Comparison of ENCODE assay signal across 20 cellular contexts in the genomic region with DNA sequence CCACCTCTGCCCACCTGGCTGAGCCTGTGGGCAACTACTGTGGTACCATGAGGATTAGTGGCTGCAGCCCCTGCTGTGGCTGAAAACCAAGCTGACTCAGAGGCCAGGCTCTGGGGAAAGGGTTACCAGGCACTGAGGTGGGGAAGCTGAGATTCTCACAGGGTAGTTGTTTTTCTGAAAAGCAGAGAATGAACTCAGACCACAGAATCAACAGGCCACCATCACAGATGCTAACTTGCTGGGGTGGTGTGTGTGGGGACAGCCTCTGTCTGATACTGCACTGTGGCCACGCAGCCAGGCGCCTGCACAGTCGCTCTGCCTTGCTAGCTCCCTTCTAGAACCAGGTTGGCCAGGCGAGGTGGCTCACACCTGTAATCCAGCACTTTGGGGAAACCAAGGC. TPM values are rescaled to one million over a fixed set of nuclear protein-coding genes. Genes with fewer than 3 reads are reported as not detected.
DNase-seq lines count a peak whose midpoint lies in the region; ATAC-seq and TF ChIP-seq lines count a peak whose summit lies in the region.
"Had no signal": no experiment of that assay in that cellular context is flagged by ENCODE, and none has a peak within 500 bp of the region (broad histone marks: within the 10 kb centered on the region; RNA-seq: fewer than 3 reads in every experiment).

No MANE protein-coding gene starts in this region.

- H3K4me1 Mint-ChIP-seq in activated CD8-positive, alpha-beta memory T cell treated with anti-CD3 and anti-CD28 coated beads, Interleukin-2, amount 10 ng/mL, durations not matched to agents 7 days and 5 days: peaks cover 17% of the 10 kb centered on the region
- H3K4me1 Mint-ChIP-seq in activated CD4-positive, alpha-beta memory T cell treated with anti-CD3 and anti-CD28 coated beads, Interleukin-2, amount 10 ng/mL, durations not matched to agents 7 days and 5 days: peaks cover 14% of the 10 kb centered on the region
- no peaks in the 10 kb centered on the region for H3K4me1 Mint-ChIP-seq in stimulated activated naive B cell treated with anti-CD40 and anti-IgM and Interleukin-4, amounts not matched to agents 10 μg/mL and 1 μg/mL and 100 μg/mL, for 72 hours
- H3K4me1 Mint-ChIP-seq in CD8-positive, alpha-beta memory T cell: peaks cover 6 to 7% (median 6%) of the 10 kb centered on the region in 3 donors

- CTCF ChIA-PET in activated CD8-positive, alpha-beta memory T cell treated with anti-CD3 and anti-CD28 coated beads, Interleukin-2, amount 10 ng/mL, durations not matched to agents 7 days and 5 days (lab: Charles Lee): no interaction called here
- CTCF ChIA-PET in activated CD4-positive, alpha-beta memory T cell treated with anti-CD3 and anti-CD28 coated beads, Interleukin-2, amount 10 ng/mL, durations not matched to agents 7 days and 5 days (lab: Charles Lee): interaction anchor here (0.9 to 1.5 kb wide), 3 partner anchors 9 to 11 kb away, joined by 3 to 6 read pairs (median 3); no protein-coding TSS in a partner anchor
- CTCF ChIA-PET in CD8-positive, alpha-beta memory T cell (lab: Charles Lee): no interaction called here

- no peaks in the 10 kb centered on the region for H3K9me3 ChIP-seq in lower lobe of right lung
- H3K9me3 ChIP-seq in CD8-positive, alpha-beta memory T cell (ENCODE audit: low read length): no peaks in the 10 kb centered on the region
- H3K9me3 ChIP-seq: transverse colon had no signal

- ATAC-seq in activated CD8-positive, alpha-beta memory T cell treated with anti-CD3 and anti-CD28 coated beads, Interleukin-2, amount 10 ng/mL, durations not matched to agents 7 days and 5 days: no peak
- ATAC-seq in lower lobe of right lung: no peak
- ATAC-seq in stimulated activated naive B cell treated with anti-CD40 and anti-IgM and Interleukin-4, amounts not matched to agents 10 μg/mL and 1 μg/mL and 100 μg/mL, for 72 hours (replicated peaks): no peak
- ATAC-seq: K562 had no signal

- H3K4me3 Mint-ChIP-seq in activated CD8-positive, alpha-beta memory T cell treated with anti-CD3 and anti-CD28 coated beads, Interleukin-2, amount 10 ng/mL, durations not matched to agents 7 days and 5 days: no peak overlapping the region
- H3K4me3 Mint-ChIP-seq in activated CD4-positive, alpha-beta memory T cell treated with anti-CD3 and anti-CD28 coated beads, Interleukin-2, amount 10 ng/mL, durations not matched to agents 7 days and 5 days: no peak overlapping the region
- H3K4me3 Mint-ChIP-seq in stimulated activated naive B cell treated with anti-CD40 and anti-IgM and Interleukin-4, amounts not matched to agents 10 μg/mL and 1 μg/mL and 100 μg/mL, for 72 hours: no peak overlapping the region
- H3K4me3 Mint-ChIP-seq in CD8-positive, alpha-beta memory T cell: no peak overlapping the region
- H3K4me3 Mint-ChIP-seq: CD14-positive monocyte had no signal

- H3K9me3 Mint-ChIP-seq in activated CD8-positive, alpha-beta memory T cell treated with anti-CD3 and anti-CD28 coated beads, Interleukin-2, amount 10 ng/mL, durations not matched to agents 7 days and 5 days (ENCODE audit: low read depth): no peaks in the 10 kb centered on the region
- H3K9me3 Mint-ChIP-seq in activated CD4-positive, alpha-beta memory T cell treated with anti-CD3 and anti-CD28 coated beads, Interleukin-2, amount 10 ng/mL, durations not matched to agents 7 days and 5 days: no peaks in the 10 kb centered on the region
- no peaks in the 10 kb centered on the region for H3K9me3 Mint-ChIP-seq in stimulated activated naive B cell treated with anti-CD40 and anti-IgM and Interleukin-4, amounts not matched to agents 10 μg/mL and 1 μg/mL and 100 μg/mL, for 72 hours
- no peaks in the 10 kb centered on the region for H3K9me3 Mint-ChIP-seq in CD8-positive, alpha-beta memory T cell
- H3K9me3 Mint-ChIP-seq: CD14-positive monocyte had no signal

- no peak overlapping the region for H3K4me3 ChIP-seq in lower lobe of right lung
- H3K4me3 ChIP-seq in CD8-positive, alpha-beta memory T cell (ENCODE audit: low read length): no peak overlapping the region
- H3K4me3 ChIP-seq: K562, transverse colon had no signal

- DNase-seq in activated CD8-positive, alpha-beta memory T cell treated with anti-CD3 and anti-CD28 coated beads, Interleukin-2, amount 10 ng/mL, durations not matched to agents 7 days and 5 days: peak; percentile 46
- no peak for DNase-seq in activated CD8-positive, alpha-beta memory T cell treated with anti-CD3 and anti-CD28 coated beads for 24 hours
- DNase-seq in activated CD4-positive, alpha-beta memory T cell treated with anti-CD3 and anti-CD28 coated beads, Interleukin-2, amount 10 ng/mL, durations not matched to agents 7 days and 5 days: no peak
- peak; percentile 28 for DNase-seq in lower lobe of right lung
- DNase-seq in stimulated activated naive B cell treated with anti-CD40 and anti-IgM and Interleukin-4, amounts not matched to agents 10 μg/mL and 1 μg/mL and 100 μg/mL, for 72 hours: no peak
- DNase-seq in NOMO-1 treated with dmso at 0.1 percent for 144 hours (lab: John Stamatoyannopoulos, UW; ENCODE audit: unreplicated experiment): no peak
- no peak for DNase-seq in CD8-positive, alpha-beta memory T cell
- DNase-seq in NOMO-1 treated with DMSO at 0.1 percent for 48 hours (lab: John Stamatoyannopoulos, UW; ENCODE audit: unreplicated experiment): no peak
- DNase-seq: activated CD4-positive, CD25-positive, alpha-beta regulatory T cell treated with anti-CD3 and anti-CD28 coated beads, Interleukin-2, amount 50 U/mL, for 72 hours; amygdala; DMS53; NCI-H2029; NCI-H524; SIG-M5; small intestine; T-helper 9 cell; transverse colon had no signal

- TF ChIP-seq CTCF in lower lobe of right lung (IDR thresholded peaks at IDR 0.05): no peak

- no peaks in the 10 kb centered on the region for H3K27me3 Mint-ChIP-seq in activated CD8-positive, alpha-beta memory T cell treated with anti-CD3 and anti-CD28 coated beads, Interleukin-2, amount 10 ng/mL, durations not matched to agents 7 days and 5 days
- H3K27me3 Mint-ChIP-seq in activated CD4-positive, alpha-beta memory T cell treated with anti-CD3 and anti-CD28 coated beads, Interleukin-2, amount 10 ng/mL, durations not matched to agents 7 days and 5 days: no peaks in the 10 kb centered on the region
- no peaks in the 10 kb centered on the region for H3K27me3 Mint-ChIP-seq in stimulated activated naive B cell treated with anti-CD40 and anti-IgM and Interleukin-4, amounts not matched to agents 10 μg/mL and 1 μg/mL and 100 μg/mL, for 72 hours
- no peaks in the 10 kb centered on the region for H3K27me3 Mint-ChIP-seq in CD8-positive, alpha-beta memory T cell

- H3K27me3 ChIP-seq in lower lobe of right lung (ENCODE audit: low read depth): no peaks in the 10 kb centered on the region
- no peaks in the 10 kb centered on the region for H3K27me3 ChIP-seq in CD8-positive, alpha-beta memory T cell (ENCODE audit: insufficient read depth, low read length, poor library complexity, severe bottlenecking)
- H3K27me3 ChIP-seq: transverse colon had no signal

- no peaks in the 10 kb centered on the region for H3K4me1 ChIP-seq in lower lobe of right lung
- H3K4me1 ChIP-seq in CD8-positive, alpha-beta memory T cell (ENCODE audit: insufficient read depth, low read length): no peaks in the 10 kb centered on the region
- H3K4me1 ChIP-seq: transverse colon had no signal

- intact Hi-C loops in lower lobe of right lung (cut with DNase I): no loop called here

- H3K27ac ChIP-seq in lower lobe of right lung: no peak overlapping the region
- H3K27ac ChIP-seq in CD8-positive, alpha-beta memory T cell (ENCODE audit: low read depth, low read length): no peak overlapping the region
- H3K27ac ChIP-seq: transverse colon had no signal

- peaks cover 94% of the 10 kb centered on the region for H3K36me3 ChIP-seq in lower lobe of right lung
- peaks cover 47% of the 10 kb centered on the region for H3K36me3 ChIP-seq in CD8-positive, alpha-beta memory T cell (ENCODE audit: insufficient read depth, low read length)

- peaks cover 43% of the 10 kb centered on the region for H3K36me3 Mint-ChIP-seq in activated CD8-positive, alpha-beta memory T cell treated with anti-CD3 and anti-CD28 coated beads, Interleukin-2, amount 10 ng/mL, durations not matched to agents 7 days and 5 days
- H3K36me3 Mint-ChIP-seq in activated CD4-positive, alpha-beta memory T cell treated with anti-CD3 and anti-CD28 coated beads, Interleukin-2, amount 10 ng/mL, durations not matched to agents 7 days and 5 days (ENCODE audit: low read depth): peaks cover 57% of the 10 kb centered on the region
- peaks cover 20 to 39% of the 10 kb centered on the region in 2 donors for H3K36me3 Mint-ChIP-seq in stimulated activated naive B cell treated with anti-CD40 and anti-IgM and Interleukin-4, amounts not matched to agents 10 μg/mL and 1 μg/mL and 100 μg/mL, for 72 hours
- peaks cover 4 to 76% (median 19%) of the 10 kb centered on the region in 3 donors for H3K36me3 Mint-ChIP-seq in CD8-positive, alpha-beta memory T cell

- peak overlapping the region; percentile 25 for H3K27ac Mint-ChIP-seq in activated CD8-positive, alpha-beta memory T cell treated with anti-CD3 and anti-CD28 coated beads, Interleukin-2, amount 10 ng/mL, durations not matched to agents 7 days and 5 days
- H3K27ac Mint-ChIP-seq in activated CD4-positive, alpha-beta memory T cell treated with anti-CD3 and anti-CD28 coated beads, Interleukin-2, amount 10 ng/mL, durations not matched to agents 7 days and 5 days: peak overlapping the region; percentile 21
- H3K27ac Mint-ChIP-seq in stimulated activated naive B cell treated with anti-CD40 and anti-IgM and Interleukin-4, amounts not matched to agents 10 μg/mL and 1 μg/mL and 100 μg/mL, for 72 hours: peak overlapping the region; percentile 14
- peak overlapping the region in 1 of 8 donors; percentile 27 for H3K27ac Mint-ChIP-seq in CD8-positive, alpha-beta memory T cell

- POLR2A ChIA-PET in activated CD4-positive, alpha-beta memory T cell treated with anti-CD3 and anti-CD28 coated beads, Interleukin-2, amount 10 ng/mL, durations not matched to agents 7 days and 5 days (lab: Charles Lee): interaction anchor here (1.3 kb wide), 1 partner anchor 57 kb away, joined by 3 read pairs; no protein-coding TSS in a partner anchor
- POLR2A ChIA-PET in CD8-positive, alpha-beta memory T cell (lab: Charles Lee): no interaction called here

RNA-seq across cellular contexts. Expression of gene NPLOC4, which starts 28.8 kb away (rescaled TPM):
- total RNA-seq in activated CD8-positive, alpha-beta memory T cell treated with anti-CD3 and anti-CD28 coated beads, Interleukin-2, amount 10 ng/mL, durations not matched to agents 7 days and 5 days: 100 to 1,000 TPM; 124 to 130 TPM
- 10 to 100 TPM; 84.6 to 89.0 TPM for total RNA-seq in activated CD4-positive, alpha-beta memory T cell treated with anti-CD3 and anti-CD28 coated beads, Interleukin-2, amount 10 ng/mL, durations not matched to agents 7 days and 5 days
- total RNA-seq in lower lobe of right lung: 69.6 TPM
- 100 to 1,000 TPM; 125 to 126 TPM for total RNA-seq in CD8-positive, alpha-beta memory T cell
- 63.1 TPM for polyA plus RNA-seq in CD8-positive, alpha-beta memory T cell

RNA-seq across cellular contexts. Expression of gene TSPAN10, which starts 28.9 kb away (rescaled TPM):
- under 1 TPM; 0.23 to 0.26 TPM for total RNA-seq in activated CD8-positive, alpha-beta memory T cell treated with anti-CD3 and anti-CD28 coated beads, Interleukin-2, amount 10 ng/mL, durations not matched to agents 7 days and 5 days
- under 1 TPM; 0.38 to 0.43 TPM for total RNA-seq in activated CD4-positive, alpha-beta memory T cell treated with anti-CD3 and anti-CD28 coated beads, Interleukin-2, amount 10 ng/mL, durations not matched to agents 7 days and 5 days
- total RNA-seq in lower lobe of right lung: 1.1 TPM
- total RNA-seq in CD8-positive, alpha-beta memory T cell: under 1 TPM; 0.31 TPM
- polyA plus RNA-seq in CD8-positive, alpha-beta memory T cell: 0.49 TPM
- total RNA-seq: frontal cortex had no signal
- polyA plus RNA-seq: CD14-positive monocyte had no signal

RNA-seq across cellular contexts. Expression of gene PDE6G, which starts 48.3 kb away (rescaled TPM):
- total RNA-seq in activated CD8-positive, alpha-beta memory T cell treated with anti-CD3 and anti-CD28 coated beads, Interleukin-2, amount 10 ng/mL, durations not matched to agents 7 days and 5 days: 10 to 100 TPM; 12.0 to 12.5 TPM
- total RNA-seq in activated CD4-positive, alpha-beta memory T cell treated with anti-CD3 and anti-CD28 coated beads, Interleukin-2, amount 10 ng/mL, durations not matched to agents 7 days and 5 days: 10 to 100 TPM; 10.0 to 10.9 TPM
- total RNA-seq in lower lobe of right lung: 2.0 TPM
- total RNA-seq in CD8-positive, alpha-beta memory T cell: 1 to 10 TPM; 1.9 to 2.2 TPM
- polyA plus RNA-seq in CD8-positive, alpha-beta memory T cell: 1.5 TPM
- total RNA-seq: frontal cortex, transverse colon had no signal

RNA-seq across cellular contexts. Expression of gene FAAP100, which starts 55.9 kb away (rescaled TPM):
- 10 to 100 TPM; 39.8 to 44.5 TPM for total RNA-seq in activated CD8-positive, alpha-beta memory T cell treated with anti-CD3 and anti-CD28 coated beads, Interleukin-2, amount 10 ng/mL, durations not matched to agents 7 days and 5 days
- 10 to 100 TPM; 29.0 TPM for total RNA-seq in activated CD4-positive, alpha-beta memory T cell treated with anti-CD3 and anti-CD28 coated beads, Interleukin-2, amount 10 ng/mL, durations not matched to agents 7 days and 5 days
- 26.0 TPM for total RNA-seq in lower lobe of right lung
- 10 to 100 TPM; 52.5 to 55.3 TPM for total RNA-seq in CD8-positive, alpha-beta memory T cell
- 19.2 TPM for polyA plus RNA-seq in CD8-positive, alpha-beta memory T cell

RNA-seq across cellular contexts. Expression of gene OXLD1, which starts 58.3 kb away (rescaled TPM):
- 10 to 100 TPM; 57.9 to 68.5 TPM for total RNA-seq in activated CD8-positive, alpha-beta memory T cell treated with anti-CD3 and anti-CD28 coated beads, Interleukin-2, amount 10 ng/mL, durations not matched to agents 7 days and 5 days
- total RNA-seq in activated CD4-positive, alpha-beta memory T cell treated with anti-CD3 and anti-CD28 coated beads, Interleukin-2, amount 10 ng/mL, durations not matched to agents 7 days and 5 days: 10 to 100 TPM; 59.3 TPM
- 29.7 TPM for total RNA-seq in lower lobe of right lung
- 10 to 100 TPM; 50.8 to 55.7 TPM for total RNA-seq in CD8-positive, alpha-beta memory T cell
- polyA plus RNA-seq in CD8-positive, alpha-beta memory T cell: 78.9 TPM

Comparison
In these comparisons a context has a peak if more than half of its experiments do, and no peak if none do; other contexts are left out.
1. DNase-seq: peak in activated CD8-positive, alpha-beta memory T cell treated with anti-CD3 and anti-CD28 coated beads, Interleukin-2, amount 10 ng/mL, durations not matched to agents 7 days and 5 days (single experiment) and lower lobe of right lung (single experiment); none in activated CD8-positive, alpha-beta memory T cell treated with anti-CD3 and anti-CD28 coated beads for 24 hours (single experiment), activated CD4-positive, alpha-beta memory T cell treated with anti-CD3 and anti-CD28 coated beads, Interleukin-2, amount 10 ng/mL, durations not matched to agents 7 days and 5 days (single experiment), stimulated activated naive B cell treated with anti-CD40 and anti-IgM and Interleukin-4, amounts not matched to agents 10 μg/mL and 1 μg/mL and 100 μg/mL, for 72 hours (single experiment), NOMO-1 treated with dmso at 0.1 percent for 144 hours (single experiment), CD8-positive, alpha-beta memory T cell (0 of 5) and NOMO-1 treated with DMSO at 0.1 percent for 48 hours (single experiment).